ENCODE assay signal across 8 cellular contexts in the genomic region with DNA sequence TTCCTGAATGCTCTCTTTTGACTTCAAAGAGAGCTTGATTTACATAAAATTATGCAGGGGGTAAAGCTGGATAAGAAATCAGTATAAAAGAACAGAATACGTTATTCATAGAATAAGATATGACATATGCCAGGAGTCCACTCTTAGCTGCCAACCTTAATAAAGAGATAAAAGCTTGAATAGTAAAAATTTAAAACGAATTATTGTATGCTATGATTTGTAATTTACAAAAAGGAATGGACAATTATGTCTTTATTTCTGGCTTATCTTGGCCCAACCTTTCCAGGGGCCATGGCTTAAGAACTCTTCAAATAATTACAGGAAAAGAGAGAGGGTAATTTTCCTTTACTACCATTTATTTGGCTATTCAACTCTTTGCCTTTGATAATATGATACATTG.
"Had no signal": no experiment of that assay in that cellular context is flagged by ENCODE, and none has a peak within 500 bp of the region (broad histone marks: within the 10 kb centered on the region; RNA-seq: fewer than 3 reads in every experiment).

No MANE protein-coding gene starts in this region.

- H2AFZ ChIP-seq: GM23338 had no signal

- H3K4me3 ChIP-seq: GM23338, K562 had no signal

- DNase-seq: H9, HCEC 1CT, IMR-90 had no signal

- FAIRE-seq: H1, H54, HTR-8/SVneo, K562 had no signal

- H3K4me2 ChIP-seq: GM23338 had no signal
